ENCODE assay signal across 22 cellular contexts in the genomic region with DNA sequence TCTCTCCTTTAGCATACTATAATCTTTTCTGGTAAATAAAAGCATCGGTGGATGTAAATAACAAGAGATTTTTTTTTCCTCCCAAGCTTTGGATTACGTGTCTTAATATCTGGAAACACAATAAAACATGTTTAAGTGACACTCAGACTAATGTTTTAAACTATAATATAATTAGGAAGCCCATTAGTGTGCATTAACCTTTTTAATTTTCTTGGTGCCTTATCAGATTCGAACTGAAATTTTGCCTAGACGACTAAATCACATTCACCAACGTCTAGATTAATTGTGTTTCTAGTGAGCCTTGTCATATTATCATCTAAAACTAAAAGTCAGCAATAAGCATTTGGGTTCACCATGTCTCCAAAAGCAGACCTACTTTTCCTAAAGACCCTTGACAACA.
A peak's percentile ranks its signal among the peaks of the same experiment; 100 is the strongest.
DNase-seq lines count a peak whose midpoint lies in the region; ATAC-seq and TF ChIP-seq lines count a peak whose summit lies in the region.
"Had no signal": no experiment of that assay in that cellular context is flagged by ENCODE, and none has a peak within 500 bp of the region (broad histone marks: within the 10 kb centered on the region; RNA-seq: fewer than 3 reads in every experiment).

No MANE protein-coding gene starts in this region.

- intact Hi-C loops in right cardiac atrium (cut with DNase I) (no loop called here), ascending aorta (cut with DNase I) (no loop called here)

- H3K9me3 ChIP-seq in right cardiac atrium (ENCODE audit: control insufficient read depth, low read length) (no peaks in the 10 kb centered on the region), ascending aorta (no peaks in the 10 kb centered on the region)
- H3K9me3 ChIP-seq: BE2C, BLaER1 had no signal

- no peak overlapping the region for H3K27ac ChIP-seq in right cardiac atrium (ENCODE audit: low read length)
- H3K27ac ChIP-seq in ascending aorta: no peak overlapping the region
- H3K27ac ChIP-seq: BLaER1 had no signal

- H3K27me3 ChIP-seq in right cardiac atrium (ENCODE audit: control insufficient read depth, insufficient read depth): no peaks in the 10 kb centered on the region
- H3K27me3 ChIP-seq in ascending aorta: no peaks in the 10 kb centered on the region
- H3K27me3 ChIP-seq: BE2C, BLaER1 had no signal

- H3K4me1 ChIP-seq in right cardiac atrium (ENCODE audit: control insufficient read depth, insufficient read depth, low read length) (no peaks in the 10 kb centered on the region), ascending aorta (no peaks in the 10 kb centered on the region)
- H3K4me1 ChIP-seq: BE2C, BLaER1 had no signal

- WGBS in right cardiac atrium: 84% methylated on average over 5 of the region's 5 CpGs

- no peak; the same call in 2 of the 3 replicates for ATAC-seq in SK-N-SH treated with all-trans-retinoic acid at 6 μM for 48 hours
- no peak for ATAC-seq in right cardiac atrium
- ATAC-seq: GM12878 had no signal

- DNase-seq in SK-N-DZ (ENCODE audit: low spot score) (peak; percentile 92), right cardiac atrium (no peak), ascending aorta (ENCODE audit: low spot score in 2 of 2) (no peak), SKM-1 treated with dmso at 0.1 percent for 144 hours (lab: John Stamatoyannopoulos, UW; ENCODE audit: unreplicated experiment) (no peak)
- DNase-seq: 8988T; ACHN; C1 segment of cervical spinal cord; CD4-positive, alpha-beta memory T cell; CD4-positive, CD25-positive, alpha-beta regulatory T cell; CD8-positive, alpha-beta memory T cell; COR-L47; DMS 273 treated with DMSO at 0.1 percent for 48 hours; DMS153; DMS53; DMS79; DND-41; EL; GDM1 had no signal

- H3K4me3 ChIP-seq in right cardiac atrium (ENCODE audit: low read length) (no peak overlapping the region), ascending aorta (no peak overlapping the region)
- H3K4me3 ChIP-seq: BLaER1, GM12878 had no signal

- peaks cover 0 to 3% of the 10 kb centered on the region in 2 donors for H3K36me3 ChIP-seq in ascending aorta
- H3K36me3 ChIP-seq: BE2C, BLaER1 had no signal

- TF ChIP-seq CTCF in ascending aorta (IDR thresholded peaks at IDR 0.05): no peak

TF ChIP-seq in SK-N-SH treated with all-trans-retinoic acid at 6 μM for 48 hours, 23 proteins besides CTCF, POLR2A, EP300 and RAD21 (continues in another document):
- TF ChIP-seq ARNTL (CRISPR knock-in tag; IDR thresholded peaks at IDR 0.05; ENCODE audit: borderline replicate concordance, low read depth) (peak; percentile 16; the same call in 1 of the 2 replicates), ZNF8 (CRISPR knock-in tag; IDR thresholded peaks at IDR 0.05) (peak; percentile 63; the same call in 1 of the 2 replicates), ESRRG (CRISPR knock-in tag; IDR thresholded peaks at IDR 0.05) (peak; percentile 89; the same call in 1 of the 2 replicates), BACH2 (CRISPR knock-in tag; IDR thresholded peaks at IDR 0.05; ENCODE audit: borderline replicate concordance) (no peak; the same call in 1 of the 2 replicates), TSHZ2 (CRISPR knock-in tag; IDR thresholded peaks at IDR 0.05) (peak; percentile 84; the same call in 1 of the 2 replicates), TCF4 (CRISPR knock-in tag; IDR thresholded peaks at IDR 0.05; ENCODE audit: borderline replicate concordance) (peak; percentile 63), OSR1 (CRISPR knock-in tag; IDR thresholded peaks at IDR 0.05) (no peak), CSDC2 (CRISPR knock-in tag; IDR thresholded peaks at IDR 0.05) (no peak), PPARA (CRISPR knock-in tag; IDR thresholded peaks at IDR 0.05; ENCODE audit: borderline replicate concordance) (0 out of 2 replicates have a peak, but pooled peaks have one; percentile 47), ISL1 (CRISPR knock-in tag; IDR thresholded peaks at IDR 0.05) (peak; percentile 100), RARB (CRISPR knock-in tag; IDR thresholded peaks at IDR 0.05) (peak; percentile 42; the same call in 1 of the 2 replicates), CREB5 (CRISPR knock-in tag; IDR thresholded peaks at IDR 0.05; ENCODE audit: low read depth) (peak; percentile 87), ZC3H10 (CRISPR knock-in tag; IDR thresholded peaks at IDR 0.05) (peak; percentile 84), CSRNP3 (CRISPR knock-in tag; IDR thresholded peaks at IDR 0.05) (peak; percentile 95), GLIS3 (CRISPR knock-in tag; IDR thresholded peaks at IDR 0.05) (peak; percentile 98), ZFP30 (CRISPR knock-in tag; IDR thresholded peaks at IDR 0.05) (no peak)
- TF ChIP-seq, protein P1, sequence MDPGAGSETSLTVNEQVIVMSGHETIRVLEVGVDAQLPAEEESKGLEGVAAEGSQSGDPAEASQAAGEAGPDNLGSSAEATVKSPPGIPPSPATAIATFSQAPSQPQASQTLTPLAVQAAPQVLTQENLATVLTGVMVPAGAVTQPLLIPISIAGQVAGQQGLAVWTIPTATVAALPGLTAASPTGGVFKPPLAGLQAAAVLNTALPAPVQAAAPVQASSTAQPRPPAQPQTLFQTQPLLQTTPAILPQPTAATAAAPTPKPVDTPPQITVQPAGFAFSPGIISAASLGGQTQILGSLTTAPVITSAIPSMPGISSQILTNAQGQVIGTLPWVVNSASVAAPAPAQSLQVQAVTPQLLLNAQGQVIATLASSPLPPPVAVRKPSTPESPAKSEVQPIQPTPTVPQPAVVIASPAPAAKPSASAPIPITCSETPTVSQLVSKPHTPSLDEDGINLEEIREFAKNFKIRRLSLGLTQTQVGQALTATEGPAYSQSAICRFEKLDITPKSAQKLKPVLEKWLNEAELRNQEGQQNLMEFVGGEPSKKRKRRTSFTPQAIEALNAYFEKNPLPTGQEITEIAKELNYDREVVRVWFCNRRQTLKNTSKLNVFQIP (CRISPR knock-in tag; IDR thresholded peaks at IDR 0.05; ENCODE audit: borderline replicate concordance, low read depth): no peak; the same call in 1 of the 2 replicates
- TF ChIP-seq, protein P2, sequence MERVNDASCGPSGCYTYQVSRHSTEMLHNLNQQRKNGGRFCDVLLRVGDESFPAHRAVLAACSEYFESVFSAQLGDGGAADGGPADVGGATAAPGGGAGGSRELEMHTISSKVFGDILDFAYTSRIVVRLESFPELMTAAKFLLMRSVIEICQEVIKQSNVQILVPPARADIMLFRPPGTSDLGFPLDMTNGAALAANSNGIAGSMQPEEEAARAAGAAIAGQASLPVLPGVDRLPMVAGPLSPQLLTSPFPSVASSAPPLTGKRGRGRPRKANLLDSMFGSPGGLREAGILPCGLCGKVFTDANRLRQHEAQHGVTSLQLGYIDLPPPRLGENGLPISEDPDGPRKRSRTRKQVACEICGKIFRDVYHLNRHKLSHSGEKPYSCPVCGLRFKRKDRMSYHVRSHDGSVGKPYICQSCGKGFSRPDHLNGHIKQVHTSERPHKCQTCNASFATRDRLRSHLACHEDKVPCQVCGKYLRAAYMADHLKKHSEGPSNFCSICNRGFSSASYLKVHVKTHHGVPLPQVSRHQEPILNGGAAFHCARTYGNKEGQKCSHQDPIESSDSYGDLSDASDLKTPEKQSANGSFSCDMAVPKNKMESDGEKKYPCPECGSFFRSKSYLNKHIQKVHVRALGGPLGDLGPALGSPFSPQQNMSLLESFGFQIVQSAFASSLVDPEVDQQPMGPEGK (CRISPR knock-in tag; IDR thresholded peaks at IDR 0.05; ENCODE audit: borderline replicate concordance): 0 out of 2 replicates have a peak, but pooled peaks have one; percentile 25
